Comparison of ENCODE assay signal across 31 cellular contexts in genomic region chr15:39881790-39882189, GRCh38. TPM values are rescaled to one million over a fixed set of nuclear protein-coding genes. Genes with fewer than 3 reads are reported as not detected.
"Had no signal": no experiment of that assay in that cellular context is flagged by ENCODE, and none has a peak within 500 bp of the region (broad histone marks: within the 10 kb centered on the region; RNA-seq: fewer than 3 reads in every experiment).

No MANE protein-coding gene starts in this region.

- H3K36me3 Mint-ChIP-seq: activated naive CD4-positive, alpha-beta T cell treated with anti-CD3 and anti-CD28 coated beads, Interleukin-2, amount 10 ng/mL, durations not matched to agents 7 days and 5 days; activated naive CD4-positive, alpha-beta T cell treated with anti-CD3 and anti-CD28 coated beads, Interleukin-2, amount 50 U/mL, for 72 hours; activated naive CD8-positive, alpha-beta T cell treated with anti-CD3 and anti-CD28 coated beads, Interleukin-2, amount 10 ng/mL, durations not matched to agents 7 days and 5 days; brain had no signal

- H3K27ac Mint-ChIP-seq: activated CD4-positive, alpha-beta memory T cell treated with anti-CD3 and anti-CD28 coated beads, Interleukin-2, amount 10 ng/mL, durations not matched to agents 7 days and 5 days; activated CD4-positive, alpha-beta T cell treated with anti-CD3 and anti-CD28 coated beads for 36 hours; activated CD4-positive, alpha-beta T cell treated with anti-CD3 and anti-CD28 coated beads, Interleukin-2, amount 10 ng/mL, durations not matched to agents 24 days and 14 days; activated naive CD4-positive, alpha-beta T cell treated with anti-CD3 and anti-CD28 coated beads, Interleukin-2, amount 10 ng/mL, durations not matched to agents 7 days and 5 days; activated naive CD4-positive, alpha-beta T cell treated with anti-CD3 and anti-CD28 coated beads, Interleukin-2, amount 50 U/mL, for 72 hours; activated naive CD8-positive, alpha-beta T cell treated with anti-CD3 and anti-CD28 coated beads, Interleukin-2, amount 10 ng/mL, durations not matched to agents 7 days and 5 days; activated T-cell treated with anti-CD3 and anti-CD28 coated beads, Interleukin-2, amount 50 U/mL, for 24 hours; activated T-cell treated with anti-CD3 and anti-CD28 coated beads, Interleukin-2, amount 50 U/mL, for 72 hours; brain; T-helper 17 cell; T-helper 2 cell treated with Interferon-gamma antibody and Interleukin-4, amounts not matched to agents 5 μg/mL and 100 μg/mL, for 36 hours had no signal

- DNase-seq: activated CD4-positive, alpha-beta memory T cell treated with anti-CD3 and anti-CD28 coated beads, Interleukin-2, amount 10 ng/mL, durations not matched to agents 7 days and 5 days; activated CD4-positive, alpha-beta T cell treated with anti-CD3 and anti-CD28 coated beads for 36 hours; activated CD4-positive, alpha-beta T cell treated with anti-CD3 and anti-CD28 coated beads, Interleukin-2, amount 10 ng/mL, durations not matched to agents 24 days and 14 days; activated CD4-positive, CD25-positive, alpha-beta regulatory T cell; activated CD4-positive, CD25-positive, alpha-beta regulatory T cell treated with anti-CD3 and anti-CD28 coated beads, Interleukin-2, amount 50 U/mL, for 72 hours; activated CD8-positive, alpha-beta memory T cell treated with anti-CD3 and anti-CD28 coated beads, Interleukin-2, amount 50 U/mL, for 48 hours; activated gamma-delta T cell; activated naive CD4-positive, alpha-beta T cell; activated naive CD4-positive, alpha-beta T cell treated with anti-CD3 and anti-CD28 coated beads, Interleukin-2, amount 10 ng/mL, durations not matched to agents 7 days and 5 days; activated naive CD8-positive, alpha-beta T cell treated with anti-CD3 and anti-CD28 coated beads, Interleukin-2, amount 10 ng/mL, durations not matched to agents 7 days and 5 days; activated T-cell treated with anti-CD3 and anti-CD28 coated beads for 4 hours; activated T-cell treated with anti-CD3 and anti-CD28 coated beads, Interleukin-2, amount 50 U/mL, for 24 hours; activated T-cell treated with anti-CD3 and anti-CD28 coated beads, Interleukin-2, amount 50 U/mL, for 72 hours; central memory CD4-positive, alpha-beta T cell; cerebellar nuclear complex; colonic mucosa; effector CD8-positive, alpha-beta T cell; esophagus squamous epithelium; foreskin melanocyte; heart right ventricle; T-helper 1 cell; T-helper 17 cell; WERI-Rb-1 had no signal

- H3K4me3 ChIP-seq: ascending aorta, breast epithelium, cardiac muscle cell, colonic mucosa, esophagus squamous epithelium, gastroesophageal sphincter, heart right ventricle had no signal

- H3K27ac ChIP-seq: ascending aorta, breast epithelium, cardiac muscle cell, colonic mucosa, epithelial cell of prostate, esophagus squamous epithelium, gastroesophageal sphincter, heart right ventricle, WERI-Rb-1 had no signal

- ATAC-seq: activated CD4-positive, alpha-beta T cell treated with anti-CD3 and anti-CD28 coated beads for 36 hours; activated T-cell treated with anti-CD3 and anti-CD28 coated beads, Interleukin-2, amount 50 U/mL, for 72 hours; gastroesophageal sphincter; heart right ventricle; T-helper 17 cell had no signal

- H3K27me3 Mint-ChIP-seq: brain had no signal

- H3K9me3 Mint-ChIP-seq: activated CD4-positive, alpha-beta memory T cell treated with anti-CD3 and anti-CD28 coated beads, Interleukin-2, amount 10 ng/mL, durations not matched to agents 7 days and 5 days; activated CD4-positive, alpha-beta T cell treated with anti-CD3 and anti-CD28 coated beads, Interleukin-2, amount 10 ng/mL, durations not matched to agents 24 days and 14 days; activated naive CD4-positive, alpha-beta T cell treated with anti-CD3 and anti-CD28 coated beads, Interleukin-2, amount 10 ng/mL, durations not matched to agents 7 days and 5 days; activated naive CD4-positive, alpha-beta T cell treated with anti-CD3 and anti-CD28 coated beads, Interleukin-2, amount 50 U/mL, for 72 hours; activated naive CD8-positive, alpha-beta T cell treated with anti-CD3 and anti-CD28 coated beads, Interleukin-2, amount 10 ng/mL, durations not matched to agents 7 days and 5 days; activated T-cell treated with anti-CD3 and anti-CD28 coated beads, Interleukin-2, amount 50 U/mL, for 24 hours; activated T-cell treated with anti-CD3 and anti-CD28 coated beads, Interleukin-2, amount 50 U/mL, for 72 hours; brain; T-helper 2 cell treated with Interferon-gamma antibody and Interleukin-4, amounts not matched to agents 5 μg/mL and 100 μg/mL, for 36 hours had no signal

- H3K27me3 ChIP-seq: ascending aorta, breast epithelium, cardiac muscle cell, colonic mucosa, esophagus squamous epithelium, gastroesophageal sphincter had no signal

- H3K4me3 Mint-ChIP-seq: activated CD4-positive, alpha-beta memory T cell treated with anti-CD3 and anti-CD28 coated beads, Interleukin-2, amount 10 ng/mL, durations not matched to agents 7 days and 5 days; activated CD4-positive, alpha-beta T cell treated with anti-CD3 and anti-CD28 coated beads for 36 hours; activated CD4-positive, alpha-beta T cell treated with anti-CD3 and anti-CD28 coated beads, Interleukin-2, amount 10 ng/mL, durations not matched to agents 24 days and 14 days; activated naive CD4-positive, alpha-beta T cell treated with anti-CD3 and anti-CD28 coated beads, Interleukin-2, amount 10 ng/mL, durations not matched to agents 7 days and 5 days; activated naive CD8-positive, alpha-beta T cell treated with anti-CD3 and anti-CD28 coated beads, Interleukin-2, amount 10 ng/mL, durations not matched to agents 7 days and 5 days; activated T-cell treated with anti-CD3 and anti-CD28 coated beads, Interleukin-2, amount 50 U/mL, for 24 hours; activated T-cell treated with anti-CD3 and anti-CD28 coated beads, Interleukin-2, amount 50 U/mL, for 72 hours; brain; T-helper 17 cell; T-helper 2 cell treated with Interferon-gamma antibody and Interleukin-4, amounts not matched to agents 5 μg/mL and 100 μg/mL, for 36 hours had no signal

- H3K36me3 ChIP-seq: ascending aorta, breast epithelium, cardiac muscle cell, colonic mucosa, esophagus squamous epithelium, gastroesophageal sphincter, heart right ventricle, WERI-Rb-1 had no signal

- H3K9me3 ChIP-seq: ascending aorta, breast epithelium, colonic mucosa, esophagus squamous epithelium, gastroesophageal sphincter, heart right ventricle had no signal

- H3K4me1 ChIP-seq: ascending aorta, breast epithelium, colonic mucosa, esophagus squamous epithelium, gastroesophageal sphincter, heart right ventricle had no signal

- H3K4me1 Mint-ChIP-seq: activated CD4-positive, alpha-beta memory T cell treated with anti-CD3 and anti-CD28 coated beads, Interleukin-2, amount 10 ng/mL, durations not matched to agents 7 days and 5 days; activated CD4-positive, alpha-beta T cell treated with anti-CD3 and anti-CD28 coated beads for 36 hours; activated CD4-positive, alpha-beta T cell treated with anti-CD3 and anti-CD28 coated beads, Interleukin-2, amount 10 ng/mL, durations not matched to agents 24 days and 14 days; activated naive CD4-positive, alpha-beta T cell treated with anti-CD3 and anti-CD28 coated beads, Interleukin-2, amount 10 ng/mL, durations not matched to agents 7 days and 5 days; activated naive CD8-positive, alpha-beta T cell treated with anti-CD3 and anti-CD28 coated beads, Interleukin-2, amount 10 ng/mL, durations not matched to agents 7 days and 5 days; T-helper 17 cell had no signal

RNA-seq across cellular contexts. Expression of gene GPR176, which starts 38.3 kb away (rescaled TPM):
- total RNA-seq: T-helper 17 cell had no signal
